In the genomic region with DNA sequence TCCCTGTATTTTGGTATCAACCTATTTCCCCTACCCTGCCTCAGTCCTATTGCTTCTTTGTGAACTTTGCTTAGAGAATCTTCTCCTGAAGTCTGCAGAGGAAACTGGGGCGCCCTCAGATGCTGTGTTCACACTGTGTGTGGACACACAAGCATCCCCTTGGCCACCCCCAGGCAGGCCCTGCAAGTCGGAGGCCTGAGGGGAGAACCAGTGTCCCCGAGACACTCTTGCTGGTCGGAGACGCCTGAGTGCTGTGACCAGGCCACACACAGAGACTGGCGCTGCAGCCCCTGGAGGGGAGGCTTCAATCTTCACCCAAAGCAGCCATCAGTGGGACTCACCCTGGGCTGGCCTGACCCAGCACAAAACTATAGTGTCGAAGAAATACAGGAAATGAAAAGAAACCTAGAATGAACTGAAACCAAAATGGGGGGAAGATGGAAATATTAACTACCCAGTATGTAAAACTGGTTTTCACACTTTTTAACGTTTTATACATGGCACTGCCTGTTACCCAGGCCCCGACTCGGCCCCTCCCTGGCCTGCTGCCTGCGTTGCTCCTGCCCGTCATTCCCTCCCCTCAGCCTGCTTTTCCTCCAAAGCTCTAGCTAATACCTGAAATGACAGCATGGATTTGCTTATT, we compare ENCODE assay signal across 15 cellular contexts. TPM values are rescaled to one million over a fixed set of nuclear protein-coding genes. Genes with fewer than 3 reads are reported as not detected.
A peak's percentile ranks its signal among the peaks of the same experiment; 100 is the strongest.
DNase-seq lines count a peak whose midpoint lies in the region; ATAC-seq and TF ChIP-seq lines count a peak whose summit lies in the region.
"Had no signal": no experiment of that assay in that cellular context is flagged by ENCODE, and none has a peak within 500 bp of the region (broad histone marks: within the 10 kb centered on the region; RNA-seq: fewer than 3 reads in every experiment).

No MANE protein-coding gene starts in this region.

- ATAC-seq in GM18517 (IDR thresholded peaks at IDR 0.05; ENCODE audit: unreplicated experiment) (peak; percentile 30), HG03103 (IDR thresholded peaks at IDR 0.05; ENCODE audit: low read depth, unreplicated experiment) (peak; percentile 46), HG03095 (IDR thresholded peaks at IDR 0.05; ENCODE audit: unreplicated experiment) (no peak)
- ATAC-seq: activated CD4-positive, CD25-positive, alpha-beta regulatory T cell treated with anti-CD3 and anti-CD28 coated beads, Interleukin-2, amount 50 U/mL, for 24 hours; activated naive CD8-positive, alpha-beta T cell treated with anti-CD3 and anti-CD28 coated beads, Interleukin-2, amount 50 U/mL, for 24 hours had no signal

- no peak for TF ChIP-seq CTCF in colonic mucosa (IDR thresholded peaks at IDR 0.05)

- DNase-seq in colonic mucosa (peak; percentile 16), NCI-H1105 treated with DMSO at 0.1 percent for 48 hours (lab: John Stamatoyannopoulos, UW) (no peak), NCI-H82 (lab: John Stamatoyannopoulos, UW) (no peak), NCI-H510A treated with DMSO at 0.1 percent for 48 hours (lab: John Stamatoyannopoulos, UW) (no peak)
- DNase-seq: activated naive CD8-positive, alpha-beta T cell treated with anti-CD3 and anti-CD28 coated beads, Interleukin-2, amount 50 U/mL, for 24 hours; cerebellar nuclear complex; NCI-H1417 treated with DMSO at 0.1 percent for 48 hours; T-helper 1 cell; trophoblast cell had no signal

- H3K27ac ChIP-seq in BLaER1 (peak overlapping the region; percentile 5; the same call in 1 of the 2 replicates), colonic mucosa (no peak overlapping the region)

- no peak overlapping the region for H3K9ac ChIP-seq in BLaER1
- H3K9ac ChIP-seq in colonic mucosa (ENCODE audit: low read depth in 2 of 2, low read length in 2 of 2): no peak overlapping the region

- H4K20me1 ChIP-seq in BLaER1: no peaks in the 10 kb centered on the region

- peaks cover 29% of the 10 kb centered on the region for H3K4me1 ChIP-seq in BLaER1
- H3K4me1 ChIP-seq in colonic mucosa: peaks cover 4% of the 10 kb centered on the region

- no peak overlapping the region for H3K4me3 ChIP-seq in BLaER1
- H3K4me3 ChIP-seq in colonic mucosa: no peak overlapping the region
- H3K4me3 ChIP-seq: prostate gland had no signal

- peak overlapping the region; percentile 5 for H3K4me2 ChIP-seq in BLaER1

- peaks cover 7% of the 10 kb centered on the region for H3K36me3 ChIP-seq in BLaER1
- H3K36me3 ChIP-seq in colonic mucosa: no peaks in the 10 kb centered on the region
- H3K36me3 ChIP-seq: prostate gland had no signal

- H3K27me3 ChIP-seq in BLaER1 (no peaks in the 10 kb centered on the region), colonic mucosa (no peaks in the 10 kb centered on the region)

- H3K9me3 ChIP-seq in BLaER1 (no peaks in the 10 kb centered on the region), colonic mucosa (no peaks in the 10 kb centered on the region)
- H3K9me3 ChIP-seq: prostate gland had no signal

- intact Hi-C loops in colonic mucosa (cut with DNase I): no loop called here

RNA-seq across cellular contexts. Expression of gene FAM20C, which starts 48.4 kb away (rescaled TPM):
- 10 to 100 TPM; 18.5 to 18.9 TPM for total RNA-seq in colonic mucosa
